Comparison of ENCODE assay signal across 9 cellular contexts in genomic region chr1:8495928-8496401, GRCh38.
DNase-seq lines count a peak whose midpoint lies in the region; ATAC-seq and TF ChIP-seq lines count a peak whose summit lies in the region.
"Had no signal": no experiment of that assay in that cellular context is flagged by ENCODE, and none has a peak within 500 bp of the region (broad histone marks: within the 10 kb centered on the region; RNA-seq: fewer than 3 reads in every experiment).

No MANE protein-coding gene starts in this region.

- TF ChIP-seq CTCF in right lobe of liver (IDR thresholded peaks at IDR 0.05) (no peak), GM10248 (IDR thresholded peaks at IDR 0.05; ENCODE audit: control extremely low read depth, extremely low read depth, low read depth, missing control alignments) (no peak)

- POLR2A ChIA-PET in GM10248 (lab: Yijun Ruan, JAX): no interaction called here

- no peaks in the 10 kb centered on the region for H3K9me3 ChIP-seq in right lobe of liver

- H3K4me3 ChIP-seq in right lobe of liver: no peak overlapping the region

- H3K4me1 ChIP-seq in right lobe of liver: peaks cover 0 to 14% (median 6%) of the 10 kb centered on the region in 4 donors

- H3K36me3 ChIP-seq in right lobe of liver: peaks cover 0 to 23% (median 3%) of the 10 kb centered on the region in 4 donors

- no peak overlapping the region for H3K27ac ChIP-seq in right lobe of liver

- CTCF ChIA-PET in GM10248 (lab: Yijun Ruan, JAX): interaction anchor here (1.5 kb wide), 1 partner anchor 231 kb away, joined by 3 read pairs; no protein-coding TSS in a partner anchor

- DNase-seq in activated naive CD4-positive, alpha-beta T cell treated with anti-CD3 and anti-CD28 coated beads, Interleukin-2, amount 50 U/mL, for 16 hours: peak; percentile 50
- DNase-seq in stimulated activated CD4-positive, alpha-beta T cell treated with anti-CD3 and anti-CD28 coated beads, Interleukin-1b, Interleukin-23, amount 100 ng/mL, for 4 hours (ENCODE audit: low read depth in 2 of 2): peak; percentile 1 to 7
- DNase-seq in NCI-H2107 treated with DMSO at 0.1 percent for 48 hours (lab: John Stamatoyannopoulos, UW; ENCODE audit: unreplicated experiment): no peak
- DNase-seq in right lobe of liver: no peak
- DNase-seq in GM10248 (ENCODE audit: extremely low spot score): no peak
- DNase-seq in UCSD-AML1 (lab: John Stamatoyannopoulos, UW; ENCODE audit: unreplicated experiment): no peak
- DNase-seq: MV-4-11 had no signal

- ATAC-seq in GM18517 (IDR thresholded peaks at IDR 0.05; ENCODE audit: unreplicated experiment) (peak; percentile 43), HG03354 (IDR thresholded peaks at IDR 0.05; ENCODE audit: poor library complexity, severe bottlenecking, unreplicated experiment) (peak; percentile 40), right lobe of liver (no peak)

- H3K27me3 ChIP-seq in right lobe of liver: no peaks in the 10 kb centered on the region

- intact Hi-C loops in right lobe of liver (cut with DNase I): no loop called here

- TF ChIP-seq POLR2A in right lobe of liver (IDR thresholded peaks at IDR 0.05): no peak

- WGBS in right lobe of liver (ENCODE audit: insufficient coverage, low coverage, low lambda C conversion rate, missing lambda C conversion rate): 78% methylated on average over 5 of the region's 6 CpGs

Comparison
In these comparisons a context has a peak if more than half of its experiments do, and no peak if none do; other contexts are left out.
1. ATAC-seq: peak in GM18517 (single experiment) and HG03354 (single experiment); none in right lobe of liver (0 of 4).
2. DNase-seq: peak in activated naive CD4-positive, alpha-beta T cell treated with anti-CD3 and anti-CD28 coated beads, Interleukin-2, amount 50 U/mL, for 16 hours (single experiment) and stimulated activated CD4-positive, alpha-beta T cell treated with anti-CD3 and anti-CD28 coated beads, Interleukin-1b, Interleukin-23, amount 100 ng/mL, for 4 hours (2 of 2); none in NCI-H2107 treated with DMSO at 0.1 percent for 48 hours (single experiment), right lobe of liver (0 of 3), GM10248 (single experiment) and UCSD-AML1 (single experiment).